In the genomic region with DNA sequence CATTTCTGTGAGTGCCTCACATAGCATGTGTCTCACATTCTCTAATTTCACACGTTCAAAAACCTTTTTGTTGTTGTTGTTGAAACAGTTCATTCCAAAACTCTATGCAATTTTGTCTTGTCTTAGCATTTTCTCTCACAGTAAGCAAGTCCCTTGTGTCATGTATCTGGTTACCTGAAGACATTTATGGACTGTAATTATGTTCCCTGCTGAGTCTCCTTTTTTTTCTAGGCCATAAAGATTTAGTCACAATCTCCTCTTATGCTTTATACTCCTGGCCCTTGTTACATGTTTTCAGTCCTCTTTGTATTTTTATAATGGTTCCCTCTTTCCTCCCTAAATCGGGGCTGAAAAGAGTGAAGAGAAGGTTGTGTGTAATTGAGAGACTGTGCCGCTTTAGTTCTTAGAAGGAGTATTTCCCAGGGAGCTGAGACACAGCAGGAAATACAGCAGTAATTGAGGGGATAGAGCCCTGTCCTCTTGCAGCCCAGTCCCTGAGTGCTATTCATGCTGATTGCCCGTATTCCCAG, we compare ENCODE assay signal across 29 cellular contexts.
A peak's percentile ranks its signal among the peaks of the same experiment; 100 is the strongest.
DNase-seq lines count a peak whose midpoint lies in the region; ATAC-seq lines count a peak whose summit lies in the region.
"Had no signal": no experiment of that assay in that cellular context is flagged by ENCODE, and none has a peak within 500 bp of the region (broad histone marks: within the 10 kb centered on the region; RNA-seq: fewer than 3 reads in every experiment).

No MANE protein-coding gene starts in this region.

- H3K27me3 ChIP-seq in H7 (ENCODE audit: control insufficient read depth, insufficient read depth, low read length) (no peaks in the 10 kb centered on the region), neuron (ENCODE audit: insufficient read depth, low read length) (no peaks in the 10 kb centered on the region)
- H3K27me3 ChIP-seq: ascending aorta, BLaER1, heart right ventricle, stomach, tibial artery had no signal

- peak; percentile 40 for DNase-seq in H7
- DNase-seq in NCI-H2227 (lab: John Stamatoyannopoulos, UW; ENCODE audit: unreplicated experiment), result peak; percentile 73
- DNase-seq in iPS-NIHi11 (ENCODE audit: low spot score), result peak; percentile 31
- no peak for DNase-seq in stimulated activated CD4-positive, alpha-beta T cell treated with anti-CD3 and anti-CD28 coated beads, Interleukin-4, amount 100 ng/mL, for 1 hour
- no peak for DNase-seq in activated gamma-delta T cell (lab: John Stamatoyannopoulos, UW)
- DNase-seq: activated CD4-positive, alpha-beta T cell treated with anti-CD3 and anti-CD28 coated beads for 4 hours; activated effector memory CD4-positive, alpha-beta T cell treated with Interleukin-2 at 50 U/mL for 16 hours; activated naive CD8-positive, alpha-beta T cell treated with anti-CD3 and anti-CD28 coated beads, Interleukin-2, amount 10 ng/mL, durations not matched to agents 7 days and 5 days; DMS79; effector memory CD8-positive, alpha-beta T cell; foreskin melanocyte; heart right ventricle; left colon; MV-4-11; naive B cell; NCI-H1694 treated with DMSO at 0.1 percent for 48 hours; NCI-H774; small intestine; stimulated activated CD4-positive, alpha-beta T cell treated with anti-CD3 and anti-CD28 coated beads, Interleukin-1b, Interleukin-23, amount 100 ng/mL, for 48 hours; T-helper 17 cell; tibial artery had no signal

- H3K4me1 ChIP-seq in neuron (ENCODE audit: insufficient read depth, low read length), result peaks cover 23% of the 10 kb centered on the region
- H3K4me1 ChIP-seq: ascending aorta, tibial artery had no signal

- H3K36me3 ChIP-seq in H7 (replicated peaks; ENCODE audit: control insufficient read depth, insufficient read depth, low read length), result no peaks in the 10 kb centered on the region; the same call in 1 of the 2 replicates
- H3K36me3 ChIP-seq in neuron (ENCODE audit: insufficient read depth, low read length), result no peaks in the 10 kb centered on the region
- H3K36me3 ChIP-seq: ascending aorta, BLaER1, heart right ventricle, stomach, tibial artery had no signal

- H2AFZ ChIP-seq in neuron (ENCODE audit: low read depth, low read length), result peak overlapping the region; percentile 82

- ATAC-seq in HG03095 (IDR thresholded peaks at IDR 0.05; ENCODE audit: unreplicated experiment), result no peak
- ATAC-seq: effector memory CD8-positive, alpha-beta T cell; esophagus mucosa; heart right ventricle; left colon; SK-N-SH treated with all-trans-retinoic acid at 6 μM for 48 hours; T-helper 17 cell had no signal

- H3K4me3 ChIP-seq in H7 (ENCODE audit: insufficient read depth, low read depth, low read length) (no peak overlapping the region), neuron (ENCODE audit: low read length) (peak overlapping the region; percentile 17)
- H3K4me3 ChIP-seq: ascending aorta, BLaER1, coronary artery, heart right ventricle, stomach, tibial artery had no signal

- H3K9me3 ChIP-seq in neuron (ENCODE audit: low read length), result no peaks in the 10 kb centered on the region
- H3K9me3 ChIP-seq: ascending aorta, heart right ventricle, stomach, tibial artery had no signal

Comparison
In these comparisons a context has a peak if more than half of its experiments do, and no peak if none do; other contexts are left out.
1. DNase-seq: peak in H7 (single experiment), NCI-H2227 (single experiment) and iPS-NIHi11 (single experiment); none in stimulated activated CD4-positive, alpha-beta T cell treated with anti-CD3 and anti-CD28 coated beads, Interleukin-4, amount 100 ng/mL, for 1 hour (single experiment) and activated gamma-delta T cell (single experiment).